ENCODE assay signal across 8 cellular contexts in the genomic region with DNA sequence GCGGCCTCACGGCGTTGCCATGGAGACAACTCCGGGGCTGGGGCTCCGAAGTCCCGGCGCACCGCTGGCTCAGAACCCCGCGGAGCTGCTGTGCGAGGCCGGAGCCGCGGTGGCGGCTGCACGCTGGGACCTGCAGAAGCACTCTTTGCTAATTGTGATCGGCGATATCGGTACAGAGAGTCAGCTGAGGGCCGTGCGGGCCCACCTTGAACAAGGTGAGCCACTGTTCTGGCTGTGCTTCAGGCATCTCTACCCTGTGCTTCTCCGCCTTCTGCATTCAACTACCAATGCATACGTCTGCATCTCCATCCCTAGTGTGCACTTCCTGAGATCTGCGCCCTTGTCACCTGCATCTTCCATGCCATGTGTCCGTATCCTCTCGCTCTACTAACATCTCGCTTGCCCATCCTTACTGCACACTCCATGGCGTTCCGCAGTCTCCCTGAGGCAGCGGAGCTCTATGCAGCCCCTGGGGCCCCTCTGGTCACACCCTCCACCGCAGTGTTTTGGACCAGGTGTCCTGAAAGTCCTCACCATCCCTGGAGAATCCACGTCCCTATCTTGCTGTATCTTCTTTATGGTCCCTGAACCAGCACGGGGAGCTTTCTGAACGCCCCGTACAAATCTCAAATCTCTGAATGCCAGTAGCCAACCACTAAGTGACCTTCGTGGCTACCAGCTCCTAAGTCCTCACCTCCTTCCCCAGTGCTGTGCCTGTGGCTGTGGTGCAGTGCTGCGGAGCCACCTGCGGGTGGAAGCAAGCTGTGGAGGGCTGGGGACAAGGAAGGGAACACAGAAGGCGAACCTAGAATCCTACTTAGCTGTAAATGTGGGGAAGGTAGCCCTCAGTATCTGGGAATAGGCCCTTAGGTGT. TPM values are rescaled to one million over a fixed set of nuclear protein-coding genes. Genes with fewer than 3 reads are reported as not detected.
DNase-seq lines count a peak whose midpoint lies in the region; FAIRE-seq and TF ChIP-seq lines count a peak whose summit lies in the region.

No MANE protein-coding gene starts in this region.

- DNase-seq in Calu3 (no peak), HAP-1 (ENCODE audit: low spot score in 2 of 2) (peak in 1 of 2 experiments; percentile 56), RCC 7860 (ENCODE audit: low spot score) (peak; percentile 9), bronchial epithelial cell (ENCODE audit: low read depth) (no peak), type B pancreatic cell (ENCODE audit: extremely low spot score, unreplicated experiment) (no peak), mucosa of gallbladder (ENCODE audit: low spot score) (no peak), posterior vena cava (ENCODE audit: low spot score) (no peak)

- CTCF ChIA-PET in Calu3 (lab: Charles Lee), result interaction anchor here (0.6 to 0.7 kb wide), 2 partner anchors 70 to 71 kb away, joined by 3 read pairs; no protein-coding TSS in a partner anchor

- H3K27me3 ChIP-seq in HAP-1 (ENCODE audit: low read depth), result no peaks in the 10 kb centered on the region
- no peaks in the 10 kb centered on the region for H3K27me3 ChIP-seq in bronchial epithelial cell (ENCODE audit: control insufficient read depth, insufficient read depth, low read length)

- intact Hi-C loops in Calu3 (cut with micrococcal nuclease; ENCODE audit: unreplicated experiment) (no loop called here), posterior vena cava (cut with DNase I) (no loop called here)

- H3K4me3 ChIP-seq in HAP-1 (peak overlapping the region; percentile 41), bronchial epithelial cell (ENCODE audit: low read depth, low read length) (peak overlapping the region; percentile 53), mesodermal cell (ENCODE audit: extremely low read depth, insufficient read depth, low read length, poor library complexity, severe bottlenecking) (peak overlapping the region; percentile 54)

- peak overlapping the region; percentile 53 for H3K27ac Mint-ChIP-seq in Calu3 (ENCODE audit: unreplicated experiment)
- peak overlapping the region; percentile 77 for H3K27ac Mint-ChIP-seq in type B pancreatic cell

- H3K27ac ChIP-seq in mesodermal cell (ENCODE audit: low read depth, low read length, severe bottlenecking), result peak overlapping the region; percentile 7

- no peaks in the 10 kb centered on the region for H3K9me3 Mint-ChIP-seq in Calu3 (ENCODE audit: low read depth, unreplicated experiment)
- no peaks in the 10 kb centered on the region for H3K9me3 Mint-ChIP-seq in type B pancreatic cell

- H3K4me3 Mint-ChIP-seq in Calu3 (ENCODE audit: low read depth, unreplicated experiment), result peak overlapping the region; percentile 92
- H3K4me3 Mint-ChIP-seq in type B pancreatic cell, result peak overlapping the region; percentile 96

- H3K36me3 ChIP-seq in HAP-1 (replicated peaks) (no peaks in the 10 kb centered on the region), bronchial epithelial cell (ENCODE audit: control insufficient read depth, insufficient read depth, low read length) (no peaks in the 10 kb centered on the region), mesodermal cell (ENCODE audit: control insufficient read depth, insufficient read depth, low read length) (no peaks in the 10 kb centered on the region)

- peaks cover 25% of the 10 kb centered on the region for H3K27me3 Mint-ChIP-seq in Calu3 (ENCODE audit: unreplicated experiment)
- H3K27me3 Mint-ChIP-seq in type B pancreatic cell, result peaks cover 6% of the 10 kb centered on the region

- H3K4me1 Mint-ChIP-seq in Calu3 (ENCODE audit: low read depth, unreplicated experiment) (peaks cover 10% of the 10 kb centered on the region), type B pancreatic cell (ENCODE audit: unreplicated experiment) (peaks cover 51% of the 10 kb centered on the region)

- in situ Hi-C loops in HAP-1 (cut with MboI; ENCODE audit: low sequenced_read_pairs), result no loop called here

- H3K4me1 ChIP-seq in HAP-1 (peaks cover 12% of the 10 kb centered on the region), mesodermal cell (ENCODE audit: control insufficient read depth, insufficient read depth, low read length, poor library complexity, severe bottlenecking) (peaks cover 6% of the 10 kb centered on the region)

- H3K9me3 ChIP-seq in HAP-1 (no peaks in the 10 kb centered on the region), mesodermal cell (ENCODE audit: control insufficient read depth, low read length) (no peaks in the 10 kb centered on the region)

- WGBS in mesodermal cell (ENCODE audit: insufficient coverage in 2 of 2), 2 experiments, result 8 to 11% methylated on average over 35 to 36 of the region's 39 CpGs

- FAIRE-seq in RCC 7860 (lab: Jason Lieb, UNC), result no peak
- FAIRE-seq in bronchial epithelial cell (lab: Jason Lieb, UNC), result no peak

- H3K36me3 Mint-ChIP-seq in Calu3 (ENCODE audit: insufficient read depth, unreplicated experiment), result peaks cover 16% of the 10 kb centered on the region
- H3K36me3 Mint-ChIP-seq in type B pancreatic cell, result no peaks in the 10 kb centered on the region

- TF ChIP-seq CTCF in Calu3 (IDR thresholded peaks at IDR 0.05; ENCODE audit: unreplicated experiment) (no peak), bronchial epithelial cell (IDR thresholded peaks at IDR 0.05; ENCODE audit: insufficient read depth, low read length, severe bottlenecking) (no peak), type B pancreatic cell (conservative IDR thresholded peaks at IDR 0.05) (peak; percentile 38)

- BruUV-seq in Calu3 (replicated peaks; lab: Mats Ljungman, UMichigan), result no TSS peak

RNA-seq across cellular contexts. Expression of gene MAP1A, which starts 6.2 kb away (rescaled TPM):
- total RNA-seq in Calu3 (2022) (0.05 and 0.27 TPM in 2 replicates), bronchial epithelial cell (0.13 and 0.26 TPM in 2 replicates), type B pancreatic cell (ENCODE audit: low replicate concordance) (6.0 and 18.2 TPM in 2 replicates), mucosa of gallbladder (22.5 TPM), posterior vena cava (10 to 100 TPM; 66.8 to 67.7 TPM)
- polyA plus RNA-seq in mesodermal cell (2013, experiment 1 of 2), result 12.5 TPM
- polyA plus RNA-seq in mesodermal cell (2013, experiment 2 of 2), result 11.6 TPM

RNA-seq across cellular contexts. Expression of gene TP53BP1, which starts 18.3 kb away (rescaled TPM):
- total RNA-seq in Calu3 (2022) (36.2 and 39.9 TPM in 2 replicates), bronchial epithelial cell (28.7 and 29.3 TPM in 2 replicates), type B pancreatic cell (ENCODE audit: low replicate concordance) (68.3 and 101 TPM in 2 replicates), mucosa of gallbladder (61.6 TPM), posterior vena cava (10 to 100 TPM; 30.5 to 35.7 TPM)
- polyA plus RNA-seq in mesodermal cell (2013, experiment 1 of 2), result 55.7 TPM
- polyA plus RNA-seq in mesodermal cell (2013, experiment 2 of 2), result 48.7 TPM
